In the genomic region with DNA sequence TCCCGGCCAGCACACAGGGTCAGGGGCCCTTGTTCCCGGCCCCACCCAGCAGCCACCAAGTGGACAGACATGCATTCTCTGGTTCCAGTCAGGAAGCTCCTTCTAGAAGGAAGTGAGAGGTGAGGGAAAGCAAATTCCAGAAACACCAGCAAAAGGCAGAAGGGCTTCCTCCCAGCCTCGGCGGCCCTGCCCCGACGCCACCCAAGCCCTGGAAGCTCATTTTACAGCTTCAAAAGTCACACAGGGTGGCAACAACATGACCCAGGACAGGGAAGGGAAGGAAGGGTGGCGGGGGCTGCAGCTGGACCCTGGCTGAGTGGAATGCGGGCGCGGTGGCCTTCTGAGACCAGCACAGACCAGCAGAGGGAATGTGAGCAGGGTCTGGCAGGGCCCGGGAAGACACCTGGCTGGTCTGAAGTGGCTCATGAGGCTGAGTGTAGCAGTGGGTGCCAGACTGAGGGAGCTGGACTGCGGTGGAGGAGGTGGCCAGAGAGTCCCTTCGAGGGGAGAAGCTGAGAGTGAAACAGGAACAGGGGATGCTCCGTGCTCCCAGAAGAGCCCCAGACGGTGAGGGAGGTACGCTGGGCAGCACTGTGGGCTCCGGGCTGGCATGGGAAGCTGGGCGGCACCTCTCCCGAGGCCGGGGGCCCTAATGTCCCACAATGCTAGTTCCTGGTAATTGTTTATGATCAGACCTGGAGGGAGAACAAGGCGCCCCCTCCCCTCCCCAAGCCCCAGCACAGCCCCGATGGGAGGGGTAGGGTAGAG, we compare ENCODE assay signal across 10 cellular contexts. TPM values are rescaled to one million over a fixed set of nuclear protein-coding genes. Genes with fewer than 3 reads are reported as not detected.
DNase-seq lines count a peak whose midpoint lies in the region; ATAC-seq, FAIRE-seq and TF ChIP-seq lines count a peak whose summit lies in the region.
"Had no signal": no experiment of that assay in that cellular context is flagged by ENCODE, and none has a peak within 500 bp of the region (broad histone marks: within the 10 kb centered on the region; RNA-seq: fewer than 3 reads in every experiment).

No MANE protein-coding gene starts in this region.

- H3K79me2 ChIP-seq in PC-9 (ENCODE audit: low read depth): peaks cover 2% of the 10 kb centered on the region; the same call in 1 of the 2 replicates
- no peaks in the 10 kb centered on the region for H3K79me2 ChIP-seq in endothelial cell of umbilical vein (ENCODE audit: control insufficient read depth, insufficient read depth, low read length)

- dilution Hi-C loops in endothelial cell of umbilical vein (cut with MboI; ENCODE audit: extremely low pct_ligation_motif_present, low sequenced_read_pairs): no loop called here

- H3K9me3 Mint-ChIP-seq in CD4-positive, alpha-beta T cell: no peaks in the 10 kb centered on the region
- H3K9me3 Mint-ChIP-seq in osteocyte (ENCODE audit: unreplicated experiment): no peaks in the 10 kb centered on the region

- H3K9ac ChIP-seq in endothelial cell of umbilical vein (replicated peaks; ENCODE audit: extremely low read depth, insufficient read depth, low read length): no peak overlapping the region

- no peak for DNase-seq in CD4-positive, alpha-beta T cell
- DNase-seq in PC-9 (peak; percentile 74 to 84), endothelial cell of umbilical vein (ENCODE audit: low read depth, low spot score) (peak; percentile 45), osteocyte (ENCODE audit: extremely low spot score, unreplicated experiment) (peak; percentile 82), H54 (ENCODE audit: insufficient read length, low spot score) (no peak), NCI-H526 (lab: John Stamatoyannopoulos, UW) (no peak), occipital lobe (lab: John Stamatoyannopoulos, UW) (no peak), HuH-7 (ENCODE audit: low spot score) (no peak)

- H3K27me3 Mint-ChIP-seq in CD4-positive, alpha-beta T cell: no peaks in the 10 kb centered on the region
- H3K27me3 Mint-ChIP-seq in osteocyte (ENCODE audit: unreplicated experiment): no peaks in the 10 kb centered on the region

- H3K36me3 ChIP-seq in PC-9 (ENCODE audit: low read depth) (peaks cover 22% of the 10 kb centered on the region; the same call in 1 of the 2 replicates), endothelial cell of umbilical vein (ENCODE audit: control insufficient read depth in 2 of 2, extremely low read depth in 1 of 2, insufficient read depth in 2 of 2, low read length in 2 of 2) (peaks cover 3 to 32% of the 10 kb centered on the region in 2 experiments)

- no peaks in the 10 kb centered on the region for H3K27me3 ChIP-seq in CD4-positive, alpha-beta T cell (ENCODE audit: control insufficient read depth, insufficient read depth, low read length)
- H3K27me3 ChIP-seq in PC-9 (ENCODE audit: insufficient read depth, low read depth) (no peaks in the 10 kb centered on the region), endothelial cell of umbilical vein (ENCODE audit: control insufficient read depth in 2 of 2, insufficient read depth in 2 of 2, low read length in 2 of 2) (no peaks in the 10 kb centered on the region)

- H2AFZ ChIP-seq in PC-9: no peak overlapping the region
- H2AFZ ChIP-seq in endothelial cell of umbilical vein (ENCODE audit: low read depth, low read length): no peak overlapping the region

- H3K4me2 ChIP-seq in PC-9: peak overlapping the region; percentile 79
- no peak overlapping the region for H3K4me2 ChIP-seq in endothelial cell of umbilical vein (ENCODE audit: insufficient read depth, low read length)

- H4K20me1 ChIP-seq in PC-9 (ENCODE audit: insufficient read depth) (no peaks in the 10 kb centered on the region), endothelial cell of umbilical vein (replicated peaks; ENCODE audit: control insufficient read depth, extremely low read depth, insufficient read depth, low read length) (no peaks in the 10 kb centered on the region)

- no peaks in the 10 kb centered on the region for H3K9me2 ChIP-seq in PC-9 (ENCODE audit: insufficient read depth)

- ATAC-seq in CD4-positive, alpha-beta T cell (ENCODE audit: poor library complexity): no peak

- peak overlapping the region; percentile 67 for H3K4me3 Mint-ChIP-seq in CD4-positive, alpha-beta T cell
- H3K4me3 Mint-ChIP-seq in osteocyte (ENCODE audit: unreplicated experiment): no peak overlapping the region

- TF ChIP-seq CTCF in CD4-positive, alpha-beta T cell (IDR thresholded peaks at IDR 0.05): no peak
- no peak for TF ChIP-seq CTCF in PC-9 (conservative IDR thresholded peaks at IDR 0.05)
- peak in 1 of 2 donors; percentile 8 for TF ChIP-seq CTCF in endothelial cell of umbilical vein (IDR thresholded peaks at IDR 0.05; ENCODE audit: extremely low read depth in 1 of 2, insufficient read depth in 1 of 2, low read depth in 1 of 2, low read length in 2 of 2)
- no peak for TF ChIP-seq CTCF in osteocyte (IDR thresholded peaks at IDR 0.05)

- no TSS peak for BruUV-seq in PC-9 (replicated peaks; lab: Mats Ljungman, UMichigan)
- BruUV-seq in endothelial cell of umbilical vein (replicated peaks; lab: Mats Ljungman, UMichigan): TSS peak; percentile 80

- FAIRE-seq in endothelial cell of umbilical vein (lab: Jason Lieb, UNC) (peak; percentile 74), H54 (lab: Jason Lieb, UNC) (no peak)
- FAIRE-seq: bronchial epithelial cell, G401.6 had no signal

- H3K9me3 ChIP-seq in CD4-positive, alpha-beta T cell (ENCODE audit: control insufficient read depth, low read length): no peaks in the 10 kb centered on the region
- H3K9me3 ChIP-seq in PC-9 (ENCODE audit: insufficient read depth, low read depth): no peaks in the 10 kb centered on the region
- H3K9me3 ChIP-seq in endothelial cell of umbilical vein (replicated peaks; ENCODE audit: control insufficient read depth, insufficient read depth, low read length): no peaks in the 10 kb centered on the region

- peaks cover 75% of the 10 kb centered on the region for H3K36me3 Mint-ChIP-seq in CD4-positive, alpha-beta T cell (ENCODE audit: low read depth)
- H3K36me3 Mint-ChIP-seq in osteocyte (ENCODE audit: unreplicated experiment): peaks cover 30% of the 10 kb centered on the region

- POLR2A ChIA-PET in CD4-positive, alpha-beta T cell (lab: Charles Lee): interaction anchor here (1.0 to 4.5 kb wide), 10 partner anchors 8 to 71 kb away, joined by 3 to 125 read pairs (median 4); a partner anchor contains a TSS
- POLR2A ChIA-PET in PC-9 (lab: Charles Lee; ENCODE audit: unreplicated experiment): interaction anchor here (0.5 to 2.4 kb wide), 14 partner anchors 9 to 509 kb away, joined by 3 to 24 read pairs (median 9); a partner anchor contains a TSS
- POLR2A ChIA-PET in endothelial cell of umbilical vein (lab: Charles Lee): interaction anchor here (1.3 kb wide), 1 partner anchor 66 kb away, joined by 7 read pairs; no protein-coding TSS in a partner anchor

- H3K27ac ChIP-seq in CD4-positive, alpha-beta T cell (ENCODE audit: low read depth, low read length): no peak overlapping the region
- H3K27ac ChIP-seq in PC-9 (peak overlapping the region; percentile 96), endothelial cell of umbilical vein (ENCODE audit: insufficient read depth, low read depth, low read length) (peak overlapping the region; percentile 31)

- CTCF ChIA-PET in CD4-positive, alpha-beta T cell (lab: Charles Lee): interaction anchor here (1.2 kb wide), 1 partner anchor 9 kb away, joined by 4 read pairs; a partner anchor contains a TSS
- CTCF ChIA-PET in PC-9 (lab: Charles Lee) (interaction anchor here (0.6 to 1.9 kb wide), 9 partner anchors 9 to 81 kb away, joined by 3 to 17 read pairs (median 4); a partner anchor contains a TSS), endothelial cell of umbilical vein (lab: Charles Lee) (interaction anchor here (0.6 to 6.8 kb wide), 17 partner anchors 10 to 93 kb away, joined by 3 to 53 read pairs (median 7); a partner anchor contains a TSS)

- no peaks in the 10 kb centered on the region for H3K9me1 ChIP-seq in endothelial cell of umbilical vein (replicated peaks; ENCODE audit: control insufficient read depth, extremely low read depth, insufficient read depth, low read length)

- H3K4me1 ChIP-seq in PC-9 (replicated peaks; ENCODE audit: insufficient read depth) (peaks cover 51% of the 10 kb centered on the region), endothelial cell of umbilical vein (ENCODE audit: control insufficient read depth, extremely low read depth, insufficient read depth, low read length) (peaks cover 39% of the 10 kb centered on the region)

- intact Hi-C loops in CD4-positive, alpha-beta T cell (cut with DNase I, micrococcal nuclease): loop anchor here (1.0 to 5.0 kb wide), 2 partner anchors 9 to 69 kb away; a partner anchor contains a TSS
- intact Hi-C loops in PC-9 (cut with micrococcal nuclease; ENCODE audit: unreplicated experiment): loop anchor here (1.0 to 5.0 kb wide), 5 partner anchors 9 to 136 kb away; a partner anchor contains a TSS
- intact Hi-C loops in endothelial cell of umbilical vein (cut with micrococcal nuclease): loop anchor here (1.0 to 2.0 kb wide), 4 partner anchors 9 to 51 kb away; a partner anchor contains a TSS

- H3F3A ChIP-seq in PC-9 (ENCODE audit: insufficient read depth, low read depth): peaks cover 30% of the 10 kb centered on the region

- TF ChIP-seq POLR2A in endothelial cell of umbilical vein (IDR thresholded peaks at IDR 0.05; ENCODE audit: low read depth, low read length) (no peak), H54 (IDR thresholded peaks at IDR 0.05; ENCODE audit: low read depth, low read length) (no peak)

- H3K4me3 ChIP-seq in PC-9 (no peak overlapping the region; the same call in 1 of the 2 replicates), endothelial cell of umbilical vein (replicated peaks in 1 of 3; ENCODE audit: insufficient read depth in 1 of 3, low read depth in 1 of 3, low read length in 3 of 3) (no peak overlapping the region)

- H3K4me1 Mint-ChIP-seq in CD4-positive, alpha-beta T cell (ENCODE audit: low read depth): peaks cover 26% of the 10 kb centered on the region
- H3K4me1 Mint-ChIP-seq in osteocyte (ENCODE audit: unreplicated experiment): peaks cover 23% of the 10 kb centered on the region

- peak overlapping the region; percentile 76 for H3K27ac Mint-ChIP-seq in CD4-positive, alpha-beta T cell
- H3K27ac Mint-ChIP-seq in osteocyte (ENCODE audit: unreplicated experiment): peak overlapping the region; percentile 85

RNA-seq across cellular contexts. Expression of a gene that starts 1.9 kb away (rescaled TPM):
- 100 to 1,000 TPM; 110 to 112 TPM for total RNA-seq in CD4-positive, alpha-beta T cell
- total RNA-seq in PC-9 (2021): 94.4 and 108 TPM in 2 replicates
- 7.1 and 14.9 TPM in 2 replicates for total RNA-seq in endothelial cell of umbilical vein
- 6.9 and 7.7 TPM in 2 replicates for polyA plus RNA-seq in endothelial cell of umbilical vein
- 3.3 and 4.8 TPM in 2 replicates for polyA plus RNA-seq in endothelial cell of umbilical vein (2011; cell fraction: cytosol; rRNA removed)
- 24.6 and 25.1 TPM in 2 replicates for polyA plus RNA-seq in endothelial cell of umbilical vein (2011; cell fraction: nucleus; rRNA removed)
- polyA plus RNA-seq in endothelial cell of umbilical vein (2012): 2.2 and 3.1 TPM in 2 replicates
- 6.7 and 7.4 TPM in 2 replicates for polyA minus RNA-seq in endothelial cell of umbilical vein
- 62.6 TPM for polyA minus RNA-seq in endothelial cell of umbilical vein (2011; cell fraction: cytosol; rRNA and poly(A)+ RNA removed)
- polyA minus RNA-seq in endothelial cell of umbilical vein (2011; cell fraction: nucleus; rRNA and poly(A)+ RNA removed): 7.5 and 14.8 TPM in 2 replicates
- 3.3 and 3.6 TPM in 2 replicates for total RNA-seq in osteocyte
- 1.1 TPM for total RNA-seq in occipital lobe

RNA-seq across cellular contexts. Expression of a gene that starts 9.0 kb away (rescaled TPM):
- total RNA-seq in CD4-positive, alpha-beta T cell: 100 to 1,000 TPM in 1 of 2 experiments, 10 to 100 TPM in 1; 98.5 to 114 TPM
- total RNA-seq in PC-9 (2021) (114 and 159 TPM in 2 replicates), endothelial cell of umbilical vein (120 and 126 TPM in 2 replicates), osteocyte (83.1 and 88.2 TPM in 2 replicates), occipital lobe (25.9 TPM)
- polyA plus RNA-seq in endothelial cell of umbilical vein: 81.5 and 104 TPM in 2 replicates
- 35.6 and 46.5 TPM in 2 replicates for polyA plus RNA-seq in endothelial cell of umbilical vein (2011; cell fraction: cytosol; rRNA removed)
- 76.5 and 76.7 TPM in 2 replicates for polyA plus RNA-seq in endothelial cell of umbilical vein (2011; cell fraction: nucleus; rRNA removed)
- polyA plus RNA-seq in endothelial cell of umbilical vein (2012): 99.5 and 124 TPM in 2 replicates
- polyA minus RNA-seq in endothelial cell of umbilical vein: 71.7 and 72.7 TPM in 2 replicates
- 28.6 TPM for polyA minus RNA-seq in endothelial cell of umbilical vein (2011; cell fraction: cytosol; rRNA and poly(A)+ RNA removed)
- 52.0 and 56.1 TPM in 2 replicates for polyA minus RNA-seq in endothelial cell of umbilical vein (2011; cell fraction: nucleus; rRNA and poly(A)+ RNA removed)

RNA-seq across cellular contexts. Expression of a gene that starts 32.3 kb away (rescaled TPM):
- total RNA-seq in CD4-positive, alpha-beta T cell: 1 to 10 TPM; 2.3 to 2.8 TPM
- total RNA-seq in PC-9 (2021) (46.1 and 48.3 TPM in 2 replicates), endothelial cell of umbilical vein (56.7 and 67.7 TPM in 2 replicates), osteocyte (33.3 and 40.2 TPM in 2 replicates), occipital lobe (12.3 TPM)
- polyA plus RNA-seq in endothelial cell of umbilical vein: 75.1 and 85.3 TPM in 2 replicates
- 36.1 and 45.2 TPM in 2 replicates for polyA plus RNA-seq in endothelial cell of umbilical vein (2011; cell fraction: cytosol; rRNA removed)
- polyA plus RNA-seq in endothelial cell of umbilical vein (2011; cell fraction: nucleus; rRNA removed): 92.7 and 117 TPM in 2 replicates
- 38.5 and 58.5 TPM in 2 replicates for polyA plus RNA-seq in endothelial cell of umbilical vein (2012)
- 42.0 and 46.2 TPM in 2 replicates for polyA minus RNA-seq in endothelial cell of umbilical vein
- polyA minus RNA-seq in endothelial cell of umbilical vein (2011; cell fraction: cytosol; rRNA and poly(A)+ RNA removed): 17.7 TPM
- polyA minus RNA-seq in endothelial cell of umbilical vein (2011; cell fraction: nucleus; rRNA and poly(A)+ RNA removed): 41.4 and 72.3 TPM in 2 replicates

RNA-seq across cellular contexts. Expression of a gene that starts 50.6 kb away (rescaled TPM):
- 10 to 100 TPM in 1 of 2 experiments, 1 to 10 TPM in 1; 9.9 to 11.7 TPM for total RNA-seq in CD4-positive, alpha-beta T cell
- total RNA-seq in PC-9 (2021) (21.1 and 27.1 TPM in 2 replicates), endothelial cell of umbilical vein (28.1 and 33.5 TPM in 2 replicates), osteocyte (26.3 and 26.9 TPM in 2 replicates), occipital lobe (11.9 TPM)
- 18.6 and 19.3 TPM in 2 replicates for polyA plus RNA-seq in endothelial cell of umbilical vein
- 13.3 and 16.1 TPM in 2 replicates for polyA plus RNA-seq in endothelial cell of umbilical vein (2011; cell fraction: cytosol; rRNA removed)
- polyA plus RNA-seq in endothelial cell of umbilical vein (2011; cell fraction: nucleus; rRNA removed): 15.9 and 16.9 TPM in 2 replicates
- 18.0 and 25.3 TPM in 2 replicates for polyA plus RNA-seq in endothelial cell of umbilical vein (2012)
- 10.9 and 12.8 TPM in 2 replicates for polyA minus RNA-seq in endothelial cell of umbilical vein
- polyA minus RNA-seq in endothelial cell of umbilical vein (2011; cell fraction: cytosol; rRNA and poly(A)+ RNA removed): 14.5 TPM
- polyA minus RNA-seq in endothelial cell of umbilical vein (2011; cell fraction: nucleus; rRNA and poly(A)+ RNA removed): 5.7 and 6.3 TPM in 2 replicates

RNA-seq across cellular contexts. Expression of a gene that starts 58.6 kb away (rescaled TPM):
- 100 to 1,000 TPM; 146 to 147 TPM for total RNA-seq in CD4-positive, alpha-beta T cell
- total RNA-seq in PC-9 (2021) (127 and 136 TPM in 2 replicates), endothelial cell of umbilical vein (93.8 and 94.4 TPM in 2 replicates), osteocyte (71.1 and 73.6 TPM in 2 replicates), occipital lobe (30.7 TPM)
- polyA plus RNA-seq in endothelial cell of umbilical vein: 82.7 and 100 TPM in 2 replicates
- 38.2 and 44.1 TPM in 2 replicates for polyA plus RNA-seq in endothelial cell of umbilical vein (2011; cell fraction: cytosol; rRNA removed)
- 132 and 146 TPM in 2 replicates for polyA plus RNA-seq in endothelial cell of umbilical vein (2011; cell fraction: nucleus; rRNA removed)
- polyA plus RNA-seq in endothelial cell of umbilical vein (2012): 43.0 and 51.9 TPM in 2 replicates
- 35.1 and 57.6 TPM in 2 replicates for polyA minus RNA-seq in endothelial cell of umbilical vein
- 85.2 TPM for polyA minus RNA-seq in endothelial cell of umbilical vein (2011; cell fraction: cytosol; rRNA and poly(A)+ RNA removed)
- polyA minus RNA-seq in endothelial cell of umbilical vein (2011; cell fraction: nucleus; rRNA and poly(A)+ RNA removed): 37.6 and 39.5 TPM in 2 replicates

Comparison
In these comparisons a context has a peak if more than half of its experiments do, and no peak if none do; other contexts are left out.
1. DNase-seq: peak in PC-9 (2 of 2), endothelial cell of umbilical vein (single experiment) and osteocyte (single experiment); none in CD4-positive, alpha-beta T cell (0 of 10), H54 (single experiment), NCI-H526 (0 of 2), occipital lobe (single experiment) and HuH-7 (single experiment).